In the genomic region with DNA sequence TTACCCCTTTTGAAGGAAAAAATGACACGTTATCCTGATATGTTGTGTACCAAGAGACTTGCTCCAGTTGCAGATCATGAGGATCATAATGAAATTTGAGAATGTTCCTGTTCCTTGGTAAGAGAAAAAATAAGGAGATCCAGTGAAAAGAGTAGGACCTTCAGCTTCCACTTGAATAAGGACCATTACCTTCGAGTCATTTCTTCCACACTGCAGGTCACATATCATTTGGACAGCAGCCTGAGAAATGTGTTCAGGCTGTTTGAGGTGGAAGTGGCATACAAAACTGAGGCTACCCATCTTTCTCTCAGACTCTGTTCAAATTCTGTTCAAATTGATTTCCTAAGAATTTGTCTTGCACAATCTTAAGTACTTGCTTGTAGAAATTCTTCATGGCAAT, we compare ENCODE assay signal across 18 cellular contexts.
A peak's percentile ranks its signal among the peaks of the same experiment; 100 is the strongest.
DNase-seq lines count a peak whose midpoint lies in the region; ATAC-seq and TF ChIP-seq lines count a peak whose summit lies in the region.
"Had no signal": no experiment of that assay in that cellular context is flagged by ENCODE, and none has a peak within 500 bp of the region (broad histone marks: within the 10 kb centered on the region; RNA-seq: fewer than 3 reads in every experiment).

No MANE protein-coding gene starts in this region.

- TF ChIP-seq CTCF in NB4 (IDR thresholded peaks at IDR 0.05; ENCODE audit: low read depth, low read length) (no peak), choroid plexus epithelial cell (conservative IDR thresholded peaks at IDR 0.05; ENCODE audit: low read depth, low read length) (no peak)

- DNase-seq in NB4 (ENCODE audit: low read depth), result peak; percentile 28
- DNase-seq in choroid plexus epithelial cell (ENCODE audit: low read depth), result peak; percentile 11
- DNase-seq in left kidney (ENCODE audit: low read depth, low spot score), result peak; percentile 53
- DNase-seq in iPS-NIHi7 (ENCODE audit: extremely low spot score), result no peak
- no peak for DNase-seq in NCI-H526 treated with DMSO at 0.1 percent for 48 hours (lab: John Stamatoyannopoulos, UW)
- DNase-seq: 8988T; ACHN; BE2C; C1 segment of cervical spinal cord; Caco-2; Calu3; CD4-positive, alpha-beta memory T cell; CD4-positive, CD25-positive, alpha-beta regulatory T cell; CD8-positive, alpha-beta memory T cell; DMS79 treated with DMSO at 0.1 percent for 48 hours; GF-D8 had no signal

- TF ChIP-seq POLR2A in NB4 (IDR thresholded peaks at IDR 0.05; ENCODE audit: extremely low read depth, insufficient read length), result no peak

- no peak for ATAC-seq in GM19455 (IDR thresholded peaks at IDR 0.05; ENCODE audit: unreplicated experiment)

- H3K4me3 ChIP-seq in NB4 (ENCODE audit: low read depth, low read length) (no peak overlapping the region), choroid plexus epithelial cell (ENCODE audit: low read depth, low read length) (no peak overlapping the region)
- H3K4me3 ChIP-seq: BLaER1 had no signal

Comparison
In these comparisons a context has a peak if more than half of its experiments do, and no peak if none do; other contexts are left out.
1. DNase-seq: peak in NB4 (single experiment), choroid plexus epithelial cell (single experiment) and left kidney (single experiment); none in iPS-NIHi7 (single experiment) and NCI-H526 treated with DMSO at 0.1 percent for 48 hours (single experiment).